Comparison of ENCODE assay signal across 26 cellular contexts in the genomic region with DNA sequence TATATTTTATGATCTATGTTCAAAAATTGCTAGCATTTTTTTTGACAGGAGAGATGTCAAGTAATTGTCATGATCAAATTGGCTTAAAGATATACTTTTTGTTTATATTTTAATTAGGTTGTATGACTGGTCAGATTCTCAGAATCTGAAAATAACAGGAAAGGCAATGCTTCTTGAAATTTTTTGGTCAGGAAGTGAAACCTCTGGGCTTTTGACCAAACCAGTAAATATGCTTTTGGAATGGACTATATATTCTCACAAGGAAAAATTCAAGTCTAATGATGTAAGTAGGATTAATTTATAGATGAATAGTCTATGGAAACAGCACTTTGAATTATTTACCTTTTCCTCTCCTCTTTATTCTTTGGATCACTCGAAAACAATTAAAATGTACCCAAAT.
"Had no signal": no experiment of that assay in that cellular context is flagged by ENCODE, and none has a peak within 500 bp of the region (broad histone marks: within the 10 kb centered on the region; RNA-seq: fewer than 3 reads in every experiment).

No MANE protein-coding gene starts in this region.

- H3K4me3 Mint-ChIP-seq: activated CD4-positive, alpha-beta T cell treated with anti-CD3 and anti-CD28 coated beads for 36 hours; activated naive CD8-positive, alpha-beta T cell treated with anti-CD3 and anti-CD28 coated beads for 36 hours; activated T-cell treated with anti-CD3 and anti-CD28 coated beads, Interleukin-2, amount 50 U/mL, for 72 hours; natural killer cell treated with Interleukin-12 subunit alpha and Interleukin-12 subunit beta and Interleukin-15 and Interleukin-18, amount 100 ng/mL, for 72 hours; stimulated activated naive B cell treated with anti-CD40 and anti-IgM and Interleukin-4, amounts not matched to agents 10 μg/mL and 1 μg/mL and 100 μg/mL, for 72 hours; T-helper 2 cell treated with Interferon-gamma antibody and Interleukin-4, amounts not matched to agents 5 μg/mL and 100 μg/mL, for 36 hours had no signal

- H3K4me3 ChIP-seq: ascending aorta, left lung, lung, right atrium auricular region, stomach, thyroid gland, upper lobe of left lung had no signal

- ATAC-seq: activated CD4-positive, alpha-beta T cell treated with anti-CD3 and anti-CD28 coated beads for 36 hours; activated T-cell treated with anti-CD3 and anti-CD28 coated beads, Interleukin-2, amount 50 U/mL, for 72 hours; left lung; natural killer cell treated with Interleukin-12 subunit alpha and Interleukin-12 subunit beta and Interleukin-15 and Interleukin-18, amount 100 ng/mL, for 72 hours; stimulated activated naive B cell treated with anti-CD40 and anti-IgM and Interleukin-4, amounts not matched to agents 10 μg/mL and 1 μg/mL and 100 μg/mL, for 72 hours had no signal

- H3K4me1 Mint-ChIP-seq: activated CD4-positive, alpha-beta T cell treated with anti-CD3 and anti-CD28 coated beads for 36 hours; activated naive CD8-positive, alpha-beta T cell treated with anti-CD3 and anti-CD28 coated beads for 36 hours had no signal

- H3K27ac ChIP-seq: ascending aorta, left lung, right atrium auricular region, stomach, thyroid gland, upper lobe of left lung had no signal

- H3K9me3 Mint-ChIP-seq: activated naive CD8-positive, alpha-beta T cell treated with anti-CD3 and anti-CD28 coated beads for 36 hours; activated T-cell treated with anti-CD3 and anti-CD28 coated beads, Interleukin-2, amount 50 U/mL, for 72 hours; natural killer cell treated with Interleukin-12 subunit alpha and Interleukin-12 subunit beta and Interleukin-15 and Interleukin-18, amount 100 ng/mL, for 72 hours; stimulated activated naive B cell treated with anti-CD40 and anti-IgM and Interleukin-4, amounts not matched to agents 10 μg/mL and 1 μg/mL and 100 μg/mL, for 72 hours; T-helper 2 cell treated with Interferon-gamma antibody and Interleukin-4, amounts not matched to agents 5 μg/mL and 100 μg/mL, for 36 hours had no signal

- H3K36me3 ChIP-seq: ascending aorta, right atrium auricular region, thyroid gland, upper lobe of left lung had no signal

- H3K27ac Mint-ChIP-seq: activated CD4-positive, alpha-beta T cell treated with anti-CD3 and anti-CD28 coated beads for 36 hours; activated naive CD8-positive, alpha-beta T cell treated with anti-CD3 and anti-CD28 coated beads for 36 hours; activated T-cell treated with anti-CD3 and anti-CD28 coated beads, Interleukin-2, amount 50 U/mL, for 72 hours; stimulated activated naive B cell treated with anti-CD40 and anti-IgM and Interleukin-4, amounts not matched to agents 10 μg/mL and 1 μg/mL and 100 μg/mL, for 72 hours; T-helper 2 cell treated with Interferon-gamma antibody and Interleukin-4, amounts not matched to agents 5 μg/mL and 100 μg/mL, for 36 hours had no signal

- H3K27me3 ChIP-seq: ascending aorta, left lung, right atrium auricular region, stomach, thyroid gland, upper lobe of left lung had no signal

- H3K4me1 ChIP-seq: ascending aorta, left lung, right atrium auricular region, thyroid gland, upper lobe of left lung had no signal

- H3K27me3 Mint-ChIP-seq: activated CD4-positive, alpha-beta T cell treated with anti-CD3 and anti-CD28 coated beads for 36 hours; activated naive CD8-positive, alpha-beta T cell treated with anti-CD3 and anti-CD28 coated beads for 36 hours; natural killer cell treated with Interleukin-12 subunit alpha and Interleukin-12 subunit beta and Interleukin-15 and Interleukin-18, amount 100 ng/mL, for 72 hours; stimulated activated naive B cell treated with anti-CD40 and anti-IgM and Interleukin-4, amounts not matched to agents 10 μg/mL and 1 μg/mL and 100 μg/mL, for 72 hours had no signal

- H3K9me3 ChIP-seq: ascending aorta, left lung, right atrium auricular region, stomach, thyroid gland, upper lobe of left lung had no signal

- DNase-seq: activated CD4-positive, alpha-beta T cell treated with anti-CD3 and anti-CD28 coated beads for 36 hours; activated CD4-positive, alpha-beta T cell treated with anti-CD3 and anti-CD28 coated beads, Interleukin-2, amount 50 U/mL, for 4 hours; activated CD4-positive, CD25-positive, alpha-beta regulatory T cell; activated effector memory CD4-positive, alpha-beta T cell treated with Interleukin-2 at 50 U/mL for 16 hours; activated naive CD4-positive, alpha-beta T cell treated with Interleukin-2 at 50 U/mL for 16 hours; activated naive CD8-positive, alpha-beta T cell treated with anti-CD3 and anti-CD28 coated beads for 36 hours; activated T-cell treated with anti-CD3 and anti-CD28 coated beads for 4 hours; activated T-cell treated with anti-CD3 and anti-CD28 coated beads, Interleukin-2, amount 50 U/mL, for 72 hours; caudate nucleus; dermis blood vessel endothelial cell; effector CD8-positive, alpha-beta T cell; foreskin melanocyte; left lung; mesendoderm; stimulated activated CD4-positive, alpha-beta T cell treated with anti-CD3 and anti-CD28 coated beads, Interleukin-15, amount 100 ng/mL, for 24 hours; stimulated activated CD4-positive, alpha-beta T cell treated with anti-CD3 and anti-CD28 coated beads, Interleukin-2, amount 100 ng/mL, for 24 hours; stimulated activated naive B cell treated with anti-CD40 and anti-IgM and Interleukin-4, amounts not matched to agents 10 μg/mL and 1 μg/mL and 100 μg/mL, for 72 hours; stomach; T-helper 1 cell; thyroid gland; upper lobe of left lung had no signal
